ENCODE assay signal across 24 cellular contexts in the genomic region with DNA sequence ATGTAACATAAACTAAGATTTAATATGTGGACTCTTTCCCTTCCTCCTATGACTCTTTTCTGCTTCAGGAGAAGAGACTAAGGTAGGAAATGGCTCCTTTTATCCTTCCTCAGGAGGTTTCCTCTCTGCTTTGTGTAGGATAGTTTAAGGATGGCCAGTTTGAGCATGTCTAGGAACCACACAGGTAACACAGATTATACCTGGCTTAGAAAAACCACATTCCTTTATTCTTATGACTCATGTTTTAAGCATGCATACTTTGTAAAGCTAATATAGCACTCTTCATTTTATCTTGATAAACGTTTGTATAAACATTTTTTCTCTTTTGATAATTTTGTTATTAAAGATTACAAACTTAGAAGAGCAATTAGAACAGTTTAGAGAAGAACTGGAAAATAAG. TPM values are rescaled to one million over a fixed set of nuclear protein-coding genes. Genes with fewer than 3 reads are reported as not detected.
DNase-seq lines count a peak whose midpoint lies in the region; ATAC-seq and TF ChIP-seq lines count a peak whose summit lies in the region.
"Had no signal": no experiment of that assay in that cellular context is flagged by ENCODE, and none has a peak within 500 bp of the region (broad histone marks: within the 10 kb centered on the region; RNA-seq: fewer than 3 reads in every experiment).

No MANE protein-coding gene starts in this region.

- H3K9me3 Mint-ChIP-seq in memory B cell, result no peaks in the 10 kb centered on the region
- H3K9me3 Mint-ChIP-seq: activated B cell treated with CpG ODN at 0.5 μM for 24 hours; activated CD4-positive, alpha-beta memory T cell treated with anti-CD3 and anti-CD28 coated beads for 36 hours; natural killer cell treated with Interleukin-12 subunit alpha and Interleukin-12 subunit beta and Interleukin-15 and Interleukin-18, amount 100 ng/mL, for 72 hours; stimulated activated naive CD8-positive, alpha-beta T cell treated with anti-CD3 and anti-CD28 coated beads, Interleukin-15, amount 100 ng/mL, for 72 hours had no signal

- no peak for TF ChIP-seq CTCF in epithelial cell of esophagus (IDR thresholded peaks at IDR 0.05; ENCODE audit: insufficient read depth, low read depth, low read length, missing control alignments)

- H3K36me3 Mint-ChIP-seq in memory B cell, result peaks cover 36% of the 10 kb centered on the region

- no peak overlapping the region for H3K4me3 Mint-ChIP-seq in memory B cell
- H3K4me3 Mint-ChIP-seq: activated B cell treated with CpG ODN at 0.5 μM for 24 hours; activated CD4-positive, alpha-beta memory T cell treated with anti-CD3 and anti-CD28 coated beads for 36 hours; natural killer cell treated with Interleukin-12 subunit alpha and Interleukin-12 subunit beta and Interleukin-15 and Interleukin-18, amount 100 ng/mL, for 72 hours; stimulated activated naive CD8-positive, alpha-beta T cell treated with anti-CD3 and anti-CD28 coated beads, Interleukin-15, amount 100 ng/mL, for 72 hours had no signal

- peak; percentile 45 for DNase-seq in SIG-M5 treated with dmso at 0.1 percent for 504 hours (lab: John Stamatoyannopoulos, UW; ENCODE audit: unreplicated experiment)
- no peak for DNase-seq in SIG-M5 (lab: John Stamatoyannopoulos, UW)
- peak; percentile 91 for DNase-seq in epithelial cell of esophagus (ENCODE audit: low read depth)
- DNase-seq in memory B cell (ENCODE audit: low spot score in 2 of 2), result no peak
- no peak for DNase-seq in dermis blood vessel endothelial cell
- no peak for DNase-seq in stimulated activated CD4-positive, alpha-beta T cell treated with anti-CD3 and anti-CD28 coated beads, Interleukin-2, amount 100 ng/mL, for 48 hours
- DNase-seq in COR-L47 (lab: John Stamatoyannopoulos, UW), result no peak
- DNase-seq: activated B cell treated with CpG ODN at 0.5 μM for 24 hours; activated CD4-positive, alpha-beta memory T cell treated with anti-CD3 and anti-CD28 coated beads for 36 hours; activated gamma-delta T cell treated with Interleukin-2 at 50 U/mL for 16 hours; activated T-cell treated with anti-CD3 and anti-CD28 coated beads for 4 hours; BE2C; foreskin fibroblast; hippocampal formation; IMR-90; MM.1S; NCI-H1436; NCI-H2171; NCI-H526 treated with DMSO at 0.1 percent for 48 hours; SJCRH30; stimulated activated CD4-positive, alpha-beta T cell treated with anti-CD3 and anti-CD28 coated beads, Interleukin-2, amount 100 ng/mL, for 24 hours; stimulated activated naive CD8-positive, alpha-beta T cell treated with anti-CD3 and anti-CD28 coated beads, Interleukin-15, amount 100 ng/mL, for 72 hours had no signal

- ATAC-seq in memory B cell (ENCODE audit: low read depth) (no peak), GM19395 (IDR thresholded peaks at IDR 0.05; ENCODE audit: unreplicated experiment) (no peak)

- no peaks in the 10 kb centered on the region for H3K27me3 Mint-ChIP-seq in memory B cell
- H3K27me3 Mint-ChIP-seq: activated B cell treated with CpG ODN at 0.5 μM for 24 hours; activated CD4-positive, alpha-beta memory T cell treated with anti-CD3 and anti-CD28 coated beads for 36 hours; natural killer cell treated with Interleukin-12 subunit alpha and Interleukin-12 subunit beta and Interleukin-15 and Interleukin-18, amount 100 ng/mL, for 72 hours; stimulated activated naive CD8-positive, alpha-beta T cell treated with anti-CD3 and anti-CD28 coated beads, Interleukin-15, amount 100 ng/mL, for 72 hours had no signal

- H3K27ac Mint-ChIP-seq in memory B cell, result peak overlapping the region; percentile 20
- H3K27ac Mint-ChIP-seq: activated B cell treated with CpG ODN at 0.5 μM for 24 hours; activated CD4-positive, alpha-beta memory T cell treated with anti-CD3 and anti-CD28 coated beads for 36 hours; natural killer cell treated with Interleukin-12 subunit alpha and Interleukin-12 subunit beta and Interleukin-15 and Interleukin-18, amount 100 ng/mL, for 72 hours; stimulated activated naive CD8-positive, alpha-beta T cell treated with anti-CD3 and anti-CD28 coated beads, Interleukin-15, amount 100 ng/mL, for 72 hours had no signal

- no peaks in the 10 kb centered on the region for H3K4me1 Mint-ChIP-seq in memory B cell
- H3K4me1 Mint-ChIP-seq: activated B cell treated with CpG ODN at 0.5 μM for 24 hours; stimulated activated naive CD8-positive, alpha-beta T cell treated with anti-CD3 and anti-CD28 coated beads, Interleukin-15, amount 100 ng/mL, for 72 hours had no signal

- no peak overlapping the region for H3K4me3 ChIP-seq in epithelial cell of esophagus (ENCODE audit: low read length)
- H3K4me3 ChIP-seq: SJCRH30 had no signal

RNA-seq across cellular contexts. Expression of a gene that starts 57.8 kb away (rescaled TPM):
- total RNA-seq in dermis blood vessel endothelial cell, result 183 and 218 TPM in 2 replicates

Comparison
In these comparisons a context has a peak if more than half of its experiments do, and no peak if none do; other contexts are left out.
1. DNase-seq: peak in SIG-M5 treated with dmso at 0.1 percent for 504 hours (single experiment) and epithelial cell of esophagus (single experiment); none in SIG-M5 (single experiment), memory B cell (0 of 2), dermis blood vessel endothelial cell (single experiment), stimulated activated CD4-positive, alpha-beta T cell treated with anti-CD3 and anti-CD28 coated beads, Interleukin-2, amount 100 ng/mL, for 48 hours (0 of 2) and COR-L47 (single experiment).